Comparison of ENCODE assay signal across 1 cellular context in the genomic region with DNA sequence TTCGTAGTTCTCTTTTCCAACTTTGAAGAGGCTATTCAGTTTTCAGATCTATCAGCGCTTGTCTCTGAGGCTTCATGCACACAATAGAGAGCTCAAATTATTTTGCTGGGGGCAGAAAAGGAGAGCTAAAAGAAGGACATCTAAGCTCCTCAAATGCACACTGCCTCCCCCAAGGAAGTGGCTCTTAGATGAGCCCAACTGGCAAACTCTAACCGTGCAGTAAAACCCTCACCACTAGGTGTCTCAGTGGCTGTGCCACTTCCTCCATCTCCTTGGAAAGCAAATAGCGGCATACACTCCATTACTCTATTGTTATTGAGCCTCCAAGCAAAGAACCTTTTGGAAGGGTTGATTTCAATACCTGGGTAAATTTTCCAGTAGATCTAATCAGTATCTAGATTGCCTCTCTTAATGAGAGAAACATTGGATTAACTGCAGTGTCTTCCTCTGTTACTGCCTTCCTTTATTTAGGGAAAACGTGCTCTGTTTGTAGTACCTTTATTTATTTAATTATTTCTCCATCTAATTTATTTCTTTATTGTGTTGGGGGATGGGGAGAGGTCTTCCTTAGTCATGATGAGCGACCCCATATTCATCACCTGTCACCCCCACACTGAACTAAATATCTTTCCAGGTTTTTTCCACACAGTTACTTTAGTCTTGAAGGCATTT.
TF ChIP-seq lines count a peak whose summit lies in the region.

No MANE protein-coding gene starts in this region.

TF ChIP-seq in HEK293, 187 proteins besides CTCF, POLR2A, EP300 and RAD21 (continued from another document and continues in another):
- TF ChIP-seq KLF1 (tag by site-specific recombination; IDR thresholded peaks at IDR 0.05) (no peak), ZNF776 (tag by site-specific recombination; IDR thresholded peaks at IDR 0.05; ENCODE audit: borderline replicate concordance) (no peak), ZNF548 (tag by site-specific recombination; IDR thresholded peaks at IDR 0.05) (no peak), ZNF654 (tag by site-specific recombination; IDR thresholded peaks at IDR 0.05; ENCODE audit: low read depth) (peak; percentile 55), REPIN1 (tag by site-specific recombination; IDR thresholded peaks at IDR 0.05; ENCODE audit: low read depth) (no peak), SP3 (tag by site-specific recombination; IDR thresholded peaks at IDR 0.05) (no peak), ZNF501 (tag by site-specific recombination; IDR thresholded peaks at IDR 0.05) (no peak), ZBTB20 (tag by site-specific recombination; IDR thresholded peaks at IDR 0.05) (no peak), ZSCAN5A (tag by site-specific recombination; IDR thresholded peaks at IDR 0.05) (no peak), ZNF585B (tag by site-specific recombination; IDR thresholded peaks at IDR 0.05) (no peak), GLIS2 (tag by site-specific recombination; IDR thresholded peaks at IDR 0.05) (no peak), ZNF19 (tag by site-specific recombination; IDR thresholded peaks at IDR 0.05; ENCODE audit: low read depth) (no peak), YY2 (tag by site-specific recombination; IDR thresholded peaks at IDR 0.05) (no peak), ZNF416 (tag by site-specific recombination; IDR thresholded peaks at IDR 0.05) (no peak), ZFP41 (tag by site-specific recombination; IDR thresholded peaks at IDR 0.05; ENCODE audit: borderline replicate concordance) (no peak), WT1 (tag by site-specific recombination; IDR thresholded peaks at IDR 0.05) (no peak), GLI2 (tag by site-specific recombination; IDR thresholded peaks at IDR 0.05; ENCODE audit: borderline replicate concordance, low read depth) (no peak), YY1 (tag by site-specific recombination; IDR thresholded peaks at IDR 0.05) (peak; percentile 22; the same call in 1 of the 2 replicates), ZNF600 (tag by site-specific recombination; IDR thresholded peaks at IDR 0.05) (no peak), ZNF837 (tag by site-specific recombination; IDR thresholded peaks at IDR 0.05) (no peak), ZNF473 (tag by site-specific recombination; IDR thresholded peaks at IDR 0.05) (no peak), RBAK (tag by site-specific recombination; IDR thresholded peaks at IDR 0.05) (no peak), ZNF426 (tag by site-specific recombination; IDR thresholded peaks at IDR 0.05) (no peak), ZNF391 (tag by site-specific recombination; IDR thresholded peaks at IDR 0.05; ENCODE audit: borderline replicate concordance, low read depth) (no peak), ZNF354C (tag by site-specific recombination; IDR thresholded peaks at IDR 0.05; ENCODE audit: borderline replicate concordance, low read depth) (no peak), ZNF335 (tag by site-specific recombination; conservative IDR thresholded peaks at IDR 0.05) (peak; percentile 23; the same call in 1 of the 2 replicates), ZNF626 (tag by site-specific recombination; IDR thresholded peaks at IDR 0.05) (no peak), ZBTB8A (tag by site-specific recombination; IDR thresholded peaks at IDR 0.05) (no peak), BCL11B (tag by site-specific recombination; IDR thresholded peaks at IDR 0.05; ENCODE audit: low read depth) (no peak), ZNF629 (tag by site-specific recombination; IDR thresholded peaks at IDR 0.05) (0 out of 2 replicates have a peak, but pooled peaks have one; percentile 22), ZNF138 (tag by site-specific recombination; IDR thresholded peaks at IDR 0.05; ENCODE audit: borderline replicate concordance) (no peak), ZNF610 (tag by site-specific recombination; IDR thresholded peaks at IDR 0.05; ENCODE audit: borderline replicate concordance) (no peak), ZNF768 (tag by site-specific recombination; IDR thresholded peaks at IDR 0.05) (no peak), INSM2 (tag by site-specific recombination; IDR thresholded peaks at IDR 0.05) (no peak), GLIS1 (tag by site-specific recombination; IDR thresholded peaks at IDR 0.05) (no peak), TRIM28 (IDR thresholded peaks at IDR 0.05; ENCODE audit: borderline replicate concordance, low read length) (0 out of 2 replicates have a peak, but pooled peaks have one; percentile 42), ZNF248 (tag by site-specific recombination; IDR thresholded peaks at IDR 0.05) (no peak), ZNF670 (tag by site-specific recombination; IDR thresholded peaks at IDR 0.05; ENCODE audit: low read depth) (no peak), OSR2 (tag by site-specific recombination; IDR thresholded peaks at IDR 0.05) (no peak), ZSCAN4 (tag by site-specific recombination; IDR thresholded peaks at IDR 0.05) (no peak), ZNF514 (tag by site-specific recombination; IDR thresholded peaks at IDR 0.05) (no peak), ZNF324 (tag by site-specific recombination; IDR thresholded peaks at IDR 0.05) (0 out of 2 replicates have a peak, but pooled peaks have one; percentile 24), ZNF658 (tag by site-specific recombination; IDR thresholded peaks at IDR 0.05) (no peak), GFI1B (tag by site-specific recombination; IDR thresholded peaks at IDR 0.05) (no peak), FEZF1 (tag by site-specific recombination; IDR thresholded peaks at IDR 0.05) (no peak), ZNF707 (tag by site-specific recombination; IDR thresholded peaks at IDR 0.05) (no peak), KLF7 (tag by site-specific recombination; IDR thresholded peaks at IDR 0.05; ENCODE audit: borderline replicate concordance) (no peak; the same call in 1 of the 2 replicates), ZNF510 (tag by site-specific recombination; IDR thresholded peaks at IDR 0.05; ENCODE audit: insufficient replicate concordance) (no peak), ZNF521 (tag by site-specific recombination; IDR thresholded peaks at IDR 0.05) (no peak), ZNF114 (tag by site-specific recombination; IDR thresholded peaks at IDR 0.05) (no peak), ZBTB21 (tag by site-specific recombination; IDR thresholded peaks at IDR 0.05) (no peak), ZNF571 (tag by site-specific recombination; IDR thresholded peaks at IDR 0.05) (no peak), ZNF621 (tag by site-specific recombination; IDR thresholded peaks at IDR 0.05) (no peak), ZNF488 (tag by site-specific recombination; IDR thresholded peaks at IDR 0.05) (no peak), ZEB2 (tag by site-specific recombination; IDR thresholded peaks at IDR 0.05) (no peak), IKZF3 (tag by site-specific recombination; IDR thresholded peaks at IDR 0.05) (peak; percentile 83)
- TF ChIP-seq, protein P1, sequence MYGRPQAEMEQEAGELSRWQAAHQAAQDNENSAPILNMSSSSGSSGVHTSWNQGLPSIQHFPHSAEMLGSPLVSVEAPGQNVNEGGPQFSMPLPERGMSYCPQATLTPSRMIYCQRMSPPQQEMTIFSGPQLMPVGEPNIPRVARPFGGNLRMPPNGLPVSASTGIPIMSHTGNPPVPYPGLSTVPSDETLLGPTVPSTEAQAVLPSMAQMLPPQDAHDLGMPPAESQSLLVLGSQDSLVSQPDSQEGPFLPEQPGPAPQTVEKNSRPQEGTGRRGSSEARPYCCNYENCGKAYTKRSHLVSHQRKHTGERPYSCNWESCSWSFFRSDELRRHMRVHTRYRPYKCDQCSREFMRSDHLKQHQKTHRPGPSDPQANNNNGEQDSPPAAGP (tag by site-specific recombination; IDR thresholded peaks at IDR 0.05), result no peak
- TF ChIP-seq, protein P2, sequence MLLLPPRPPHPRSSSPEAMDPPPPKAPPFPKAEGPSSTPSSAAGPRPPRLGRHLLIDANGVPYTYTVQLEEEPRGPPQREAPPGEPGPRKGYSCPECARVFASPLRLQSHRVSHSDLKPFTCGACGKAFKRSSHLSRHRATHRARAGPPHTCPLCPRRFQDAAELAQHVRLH (tag by site-specific recombination; IDR thresholded peaks at IDR 0.05), result no peak
- TF ChIP-seq, protein P3, sequence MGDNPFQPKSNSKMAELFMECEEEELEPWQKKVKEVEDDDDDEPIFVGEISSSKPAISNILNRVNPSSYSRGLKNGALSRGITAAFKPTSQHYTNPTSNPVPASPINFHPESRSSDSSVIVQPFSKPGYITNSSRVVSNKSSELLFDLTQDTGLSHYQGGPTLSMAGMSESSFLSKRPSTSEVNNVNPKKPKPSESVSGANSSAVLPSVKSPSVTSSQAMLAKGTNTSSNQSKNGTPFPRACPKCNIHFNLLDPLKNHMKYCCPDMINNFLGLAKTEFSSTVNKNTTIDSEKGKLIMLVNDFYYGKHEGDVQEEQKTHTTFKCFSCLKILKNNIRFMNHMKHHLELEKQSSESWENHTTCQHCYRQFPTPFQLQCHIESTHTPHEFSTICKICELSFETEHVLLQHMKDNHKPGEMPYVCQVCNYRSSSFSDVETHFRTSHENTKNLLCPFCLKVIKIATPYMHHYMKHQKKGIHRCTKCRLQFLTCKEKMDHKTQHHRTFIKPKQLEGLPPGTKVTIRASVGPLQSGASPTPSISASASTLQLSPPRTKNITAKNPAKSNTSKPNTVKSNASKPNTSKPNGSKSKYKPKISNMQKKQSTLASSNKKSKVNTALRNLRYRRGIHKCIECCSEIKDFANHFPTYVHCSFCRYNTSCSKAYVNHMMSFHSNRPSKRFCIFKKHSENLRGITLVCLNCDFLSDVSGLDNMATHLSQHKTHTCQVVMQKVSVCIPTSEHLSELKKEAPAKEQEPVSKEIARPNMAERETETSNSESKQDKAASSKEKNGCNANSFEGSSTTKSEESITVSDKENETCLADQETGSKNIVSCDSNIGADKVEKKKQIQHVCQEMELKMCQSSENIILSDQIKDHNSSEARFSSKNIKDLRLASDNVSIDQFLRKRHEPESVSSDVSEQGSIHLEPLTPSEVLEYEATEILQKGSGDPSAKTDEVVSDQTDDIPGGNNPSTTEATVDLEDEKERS (tag by site-specific recombination; IDR thresholded peaks at IDR 0.05), result no peak
- TF ChIP-seq, protein P4, sequence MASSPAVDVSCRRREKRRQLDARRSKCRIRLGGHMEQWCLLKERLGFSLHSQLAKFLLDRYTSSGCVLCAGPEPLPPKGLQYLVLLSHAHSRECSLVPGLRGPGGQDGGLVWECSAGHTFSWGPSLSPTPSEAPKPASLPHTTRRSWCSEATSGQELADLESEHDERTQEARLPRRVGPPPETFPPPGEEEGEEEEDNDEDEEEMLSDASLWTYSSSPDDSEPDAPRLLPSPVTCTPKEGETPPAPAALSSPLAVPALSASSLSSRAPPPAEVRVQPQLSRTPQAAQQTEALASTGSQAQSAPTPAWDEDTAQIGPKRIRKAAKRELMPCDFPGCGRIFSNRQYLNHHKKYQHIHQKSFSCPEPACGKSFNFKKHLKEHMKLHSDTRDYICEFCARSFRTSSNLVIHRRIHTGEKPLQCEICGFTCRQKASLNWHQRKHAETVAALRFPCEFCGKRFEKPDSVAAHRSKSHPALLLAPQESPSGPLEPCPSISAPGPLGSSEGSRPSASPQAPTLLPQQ (tag by site-specific recombination; IDR thresholded peaks at IDR 0.05), result no peak
- TF ChIP-seq, protein P5, sequence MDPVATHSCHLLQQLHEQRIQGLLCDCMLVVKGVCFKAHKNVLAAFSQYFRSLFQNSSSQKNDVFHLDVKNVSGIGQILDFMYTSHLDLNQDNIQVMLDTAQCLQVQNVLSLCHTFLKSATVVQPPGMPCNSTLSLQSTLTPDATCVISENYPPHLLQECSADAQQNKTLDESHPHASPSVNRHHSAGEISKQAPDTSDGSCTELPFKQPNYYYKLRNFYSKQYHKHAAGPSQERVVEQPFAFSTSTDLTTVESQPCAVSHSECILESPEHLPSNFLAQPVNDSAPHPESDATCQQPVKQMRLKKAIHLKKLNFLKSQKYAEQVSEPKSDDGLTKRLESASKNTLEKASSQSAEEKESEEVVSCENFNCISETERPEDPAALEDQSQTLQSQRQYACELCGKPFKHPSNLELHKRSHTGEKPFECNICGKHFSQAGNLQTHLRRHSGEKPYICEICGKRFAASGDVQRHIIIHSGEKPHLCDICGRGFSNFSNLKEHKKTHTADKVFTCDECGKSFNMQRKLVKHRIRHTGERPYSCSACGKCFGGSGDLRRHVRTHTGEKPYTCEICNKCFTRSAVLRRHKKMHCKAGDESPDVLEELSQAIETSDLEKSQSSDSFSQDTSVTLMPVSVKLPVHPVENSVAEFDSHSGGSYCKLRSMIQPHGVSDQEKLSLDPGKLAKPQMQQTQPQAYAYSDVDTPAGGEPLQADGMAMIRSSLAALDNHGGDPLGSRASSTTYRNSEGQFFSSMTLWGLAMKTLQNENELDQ (tag by site-specific recombination; IDR thresholded peaks at IDR 0.05; ENCODE audit: low read depth), result no peak
